ENCODE assay signal across 24 cellular contexts in genomic region chr2:83916559-83916958, GRCh38.
A peak's percentile ranks its signal among the peaks of the same experiment; 100 is the strongest.
DNase-seq lines count a peak whose midpoint lies in the region; ATAC-seq, FAIRE-seq and TF ChIP-seq lines count a peak whose summit lies in the region.
"Had no signal": no experiment of that assay in that cellular context is flagged by ENCODE, and none has a peak within 500 bp of the region (broad histone marks: within the 10 kb centered on the region; RNA-seq: fewer than 3 reads in every experiment).

No MANE protein-coding gene starts in this region.

- ATAC-seq in HepG2: no peak
- no peak for ATAC-seq in right lobe of liver
- no peak for ATAC-seq in K562
- no peak for ATAC-seq in GM18867 (IDR thresholded peaks at IDR 0.05; ENCODE audit: unreplicated experiment)
- ATAC-seq: GM12878 had no signal

- H3K9me3 ChIP-seq in HepG2 (ENCODE audit: low read length) (no peaks in the 10 kb centered on the region; the same call in 1 of the 2 replicates), right lobe of liver (no peaks in the 10 kb centered on the region), K562 (replicated peaks; ENCODE audit: control insufficient read depth, insufficient read depth, low read depth, low read length) (no peaks in the 10 kb centered on the region)
- H3K9me3 ChIP-seq: BLaER1 treated with 17β-estradiol and CSF1 and Interleukin-3, amounts not matched to agents 10 nM and 100 nM had no signal

- FAIRE-seq in HepG2 (lab: Jason Lieb, UNC) (no peak), K562 (lab: Jason Lieb, UNC) (no peak)
- FAIRE-seq: GM12878, GM12892, GM18507, GM19239 had no signal

- CTCF ChIA-PET in HepG2 (lab: Yijun Ruan, JAX; ENCODE audit: low intra/inter-chr PET ratio, low total read pairs): no interaction called here
- CTCF ChIA-PET in K562 (lab: Yijun Ruan, JAX; ENCODE audit: low intra/inter-chr PET ratio): no interaction called here

- no peak for TF ChIP-seq EP300 in HepG2 (IDR thresholded peaks at IDR 0.05; ENCODE audit: low read depth in 2 of 2, low read length in 2 of 2)
- no peak for TF ChIP-seq EP300 in HepG2 (CRISPR knock-in tag; IDR thresholded peaks at IDR 0.05; ENCODE audit: borderline replicate concordance)
- no peak for TF ChIP-seq EP300 in K562 (IDR thresholded peaks at IDR 0.05; ENCODE audit: low read length)

- H3K27ac ChIP-seq in HepG2 (ENCODE audit: extremely low read length, insufficient read depth, low read length): no peak overlapping the region
- H3K27ac ChIP-seq in right lobe of liver: no peak overlapping the region
- H3K27ac ChIP-seq in K562 (ENCODE audit: extremely low read depth, low read depth, low read length): no peak overlapping the region
- H3K27ac ChIP-seq: 22Rv1; BLaER1 treated with 17β-estradiol and CSF1 and Interleukin-3, amounts not matched to agents 10 nM and 100 nM; C4-2B had no signal

- BruUV-seq in HepG2 (replicated peaks; lab: Mats Ljungman, UMichigan): no TSS peak
- no TSS peak for BruUV-seq in K562 (replicated peaks; lab: Mats Ljungman, UMichigan)

- no peaks in the 10 kb centered on the region for H3K9me1 ChIP-seq in K562 (ENCODE audit: control insufficient read depth, insufficient read depth, low read length)

- no peak overlapping the region for H3K9ac ChIP-seq in HepG2 (ENCODE audit: insufficient read depth, low read depth, low read length)
- no peak overlapping the region for H3K9ac ChIP-seq in K562 (ENCODE audit: insufficient read depth in 1 of 2, low read depth in 2 of 2, low read length in 2 of 2)
- H3K9ac ChIP-seq: BLaER1 treated with 17β-estradiol and CSF1 and Interleukin-3, amounts not matched to agents 10 nM and 100 nM had no signal

- no peaks in the 10 kb centered on the region for H3K27me3 ChIP-seq in HepG2 (ENCODE audit: control insufficient read depth in 1 of 2, insufficient read depth in 2 of 2, low read length in 2 of 2)
- H3K27me3 ChIP-seq in right lobe of liver: no peaks in the 10 kb centered on the region
- H3K27me3 ChIP-seq in K562 (ENCODE audit: control insufficient read depth in 2 of 2, insufficient read depth in 2 of 2, low read length in 2 of 2): no peaks in the 10 kb centered on the region
- H3K27me3 ChIP-seq: BLaER1 treated with 17β-estradiol and CSF1 and Interleukin-3, amounts not matched to agents 10 nM and 100 nM had no signal

- in situ Hi-C loops in HepG2 (cut with HindIII; ENCODE audit: extremely low pct_ligation_motif_present, low pct_unique_long_range_greater_than_20kb) (no loop called here), K562 (cut with MboI) (no loop called here)

- TF ChIP-seq POLR2A in HepG2 (IDR thresholded peaks at IDR 0.05; ENCODE audit: insufficient read depth in 1 of 2, low read depth in 2 of 2, low read length in 2 of 2) (no peak), right lobe of liver (IDR thresholded peaks at IDR 0.05) (no peak), K562 (conservative IDR thresholded peaks at IDR 0.05) (no peak)

- POLR2A ChIA-PET in HepG2 (lab: Yijun Ruan, JAX): no interaction called here
- POLR2A ChIA-PET in K562 (lab: Yijun Ruan, JAX): no interaction called here

- TF ChIP-seq RAD21 in HepG2 (CRISPR knock-in tag; IDR thresholded peaks at IDR 0.05) (no peak), K562 (CRISPR knock-in tag; conservative IDR thresholded peaks at IDR 0.05 in 1 of 2, IDR thresholded peaks at IDR 0.05 in 1 of 2) (no peak)

- H3K4me3 ChIP-seq in HepG2 (replicated peaks in 1 of 3; ENCODE audit: insufficient read depth in 1 of 3, low read depth in 2 of 3, low read length in 3 of 3) (no peak overlapping the region), right lobe of liver (no peak overlapping the region), K562 (no peak overlapping the region)
- H3K4me3 ChIP-seq: BLaER1 treated with 17β-estradiol and CSF1 and Interleukin-3, amounts not matched to agents 10 nM and 100 nM; GM12878 had no signal

- H3K79me2 ChIP-seq in HepG2 (ENCODE audit: insufficient read depth, low read length) (no peaks in the 10 kb centered on the region), K562 (ENCODE audit: control insufficient read depth, insufficient read depth, low read length) (no peaks in the 10 kb centered on the region)

- DNase-seq in HepG2 (ENCODE audit: low spot score) (no peak), right lobe of liver (no peak), K562 (ENCODE audit: extremely low read depth in 1 of 4, low spot score in 3 of 4) (no peak), globus pallidus (ENCODE audit: low spot score) (no peak)
- DNase-seq: AML-193; CD4-positive, alpha-beta memory T cell; CD4-positive, CD25-positive, alpha-beta regulatory T cell; CD8-positive, alpha-beta memory T cell; COR-L47; DMS 273 treated with DMSO at 0.1 percent for 48 hours; DMS153; DMS53; DMS79; DND-41; EL; GDM1 had no signal

- H3K36me3 ChIP-seq in HepG2 (replicated peaks in 1 of 2; ENCODE audit: control insufficient read depth in 1 of 2, insufficient read depth in 2 of 2, low read length in 2 of 2): no peaks in the 10 kb centered on the region
- no peaks in the 10 kb centered on the region for H3K36me3 ChIP-seq in right lobe of liver
- no peaks in the 10 kb centered on the region for H3K36me3 ChIP-seq in K562 (ENCODE audit: control insufficient read depth, insufficient read depth, low read length)
- H3K36me3 ChIP-seq: BLaER1 treated with 17β-estradiol and CSF1 and Interleukin-3, amounts not matched to agents 10 nM and 100 nM had no signal

- no peak overlapping the region for H2AFZ ChIP-seq in HepG2 (ENCODE audit: low read length)
- H2AFZ ChIP-seq in K562 (ENCODE audit: low read depth, low read length): no peak overlapping the region

- intact Hi-C loops in HepG2 (cut with micrococcal nuclease; ENCODE audit: unreplicated experiment) (no loop called here), right lobe of liver (cut with DNase I) (no loop called here), K562 (cut with micrococcal nuclease) (no loop called here)

- H3K4me1 ChIP-seq in HepG2 (ENCODE audit: insufficient read depth, low read length): no peaks in the 10 kb centered on the region
- H3K4me1 ChIP-seq in right lobe of liver: no peaks in the 10 kb centered on the region
- H3K4me1 ChIP-seq in K562 (replicated peaks in 1 of 2; ENCODE audit: control insufficient read depth in 2 of 2, insufficient read depth in 2 of 2, low read length in 2 of 2): no peaks in the 10 kb centered on the region
- H3K4me1 ChIP-seq: BLaER1 treated with 17β-estradiol and CSF1 and Interleukin-3, amounts not matched to agents 10 nM and 100 nM had no signal

- H3K4me2 ChIP-seq in HepG2 (ENCODE audit: low read depth, low read length): no peak overlapping the region
- no peak overlapping the region for H3K4me2 ChIP-seq in K562 (ENCODE audit: insufficient read depth, low read length)
- H3K4me2 ChIP-seq: BLaER1 treated with 17β-estradiol and CSF1 and Interleukin-3, amounts not matched to agents 10 nM and 100 nM had no signal

- TF ChIP-seq CTCF in HepG2 (CRISPR knock-in tag; IDR thresholded peaks at IDR 0.05) (no peak), right lobe of liver (IDR thresholded peaks at IDR 0.05) (no peak), K562 (IDR thresholded peaks at IDR 0.05 in 2 of 3, conservative IDR thresholded peaks at IDR 0.05 in 1 of 3; ENCODE audit: insufficient read depth in 2 of 3, low read depth in 1 of 3, low read length in 3 of 3) (no peak)

- no peaks in the 10 kb centered on the region for H4K20me1 ChIP-seq in HepG2 (ENCODE audit: insufficient read depth, low read length)
- H4K20me1 ChIP-seq in K562 (replicated peaks; ENCODE audit: control insufficient read depth, insufficient read depth, low read length): no peaks in the 10 kb centered on the region
- H4K20me1 ChIP-seq: BLaER1 treated with 17β-estradiol and CSF1 and Interleukin-3, amounts not matched to agents 10 nM and 100 nM had no signal

TF ChIP-seq in HepG2, 621 proteins besides CTCF, POLR2A, EP300 and RAD21 (continues in another document):
- TF ChIP-seq SYNCRIP (IDR thresholded peaks at IDR 0.05; ENCODE audit: insufficient read depth, low read depth, low read length) (no peak), MTF2 (CRISPR knock-in tag; IDR thresholded peaks at IDR 0.05; ENCODE audit: borderline replicate concordance) (no peak), MIER2 (CRISPR knock-in tag; IDR thresholded peaks at IDR 0.05) (no peak), MAFK (conservative IDR thresholded peaks at IDR 0.05 in 1 of 2, IDR thresholded peaks at IDR 0.05 in 1 of 2; ENCODE audit: low read length in 2 of 2) (peak; percentile 29 to 32; a peak in 2 of 4 replicates)

TF ChIP-seq in K562, 482 proteins besides CTCF, POLR2A, EP300 and RAD21:
- TF ChIP-seq ZNF316 (IDR thresholded peaks at IDR 0.05) (peak; percentile 82), ZNF507 (tag; conservative IDR thresholded peaks at IDR 0.05) (peak; percentile 58), KAT2B (IDR thresholded peaks at IDR 0.05; ENCODE audit: low read depth, low read length) (no peak), C11orf30 (IDR thresholded peaks at IDR 0.05; ENCODE audit: low read depth) (peak; percentile 51; the same call in 1 of the 2 replicates), FOXJ3 (CRISPR knock-in tag; IDR thresholded peaks at IDR 0.05) (no peak)
TF ChIP-seq in K562: peak in this region for 3.

Comparison
In these comparisons a context has a peak if more than half of its experiments do, and no peak if none do; other contexts are left out.
1. Of the 241 proteins assayed by ChIP-seq in both HepG2 and K562: peak only in HepG2: MAFF and MAFK; only in K562: none; in both: none; in neither: 239.